Comparison of ENCODE assay signal across 8 cellular contexts in genomic region chr14:24431569-24432258, GRCh38. TPM values are rescaled to one million over a fixed set of nuclear protein-coding genes. Genes with fewer than 3 reads are reported as not detected.
A peak's percentile ranks its signal among the peaks of the same experiment; 100 is the strongest.
DNase-seq lines count a peak whose midpoint lies in the region; ATAC-seq and TF ChIP-seq lines count a peak whose summit lies in the region.

No MANE protein-coding gene starts in this region.

- H4K20me1 ChIP-seq in BLaER1 treated with 17β-estradiol and CSF1 and Interleukin-3, amounts not matched to agents 10 nM and 100 nM = peaks cover 4 to 42% (median 21%) of the 10 kb centered on the region in 11 experiments; a peak in 15 of 22 replicates

- H3K27ac ChIP-seq in BLaER1 treated with 17β-estradiol and CSF1 and Interleukin-3, amounts not matched to agents 10 nM and 100 nM = peak overlapping the region in 10 of 11 experiments; percentile 96 to 99 (median 98); a peak in 20 of 22 replicates
- H3K27ac ChIP-seq in cingulate gyrus (ENCODE audit: low read depth, low read length) = peak overlapping the region; percentile 91

- ATAC-seq in HG03439 (IDR thresholded peaks at IDR 0.05; ENCODE audit: unreplicated experiment) = peak; percentile 49
- ATAC-seq in left lobe of liver = peak; percentile 65

- H3K4me2 ChIP-seq in BLaER1 treated with 17β-estradiol and CSF1 and Interleukin-3, amounts not matched to agents 10 nM and 100 nM = peak overlapping the region; percentile 88 to 99 (median 98)

- no peaks in the 10 kb centered on the region for H3K9me3 ChIP-seq in BLaER1 treated with 17β-estradiol and CSF1 and Interleukin-3, amounts not matched to agents 10 nM and 100 nM (replicated peaks in 1 of 11)

- DNase-seq in NCI-H510A treated with DMSO at 0.1 percent for 48 hours (lab: John Stamatoyannopoulos, UW) (peak; percentile 89), left lobe of liver (ENCODE audit: low spot score) (peak; percentile 88)
- DNase-seq in activated CD4-positive, alpha-beta T cell treated with anti-CD3 and anti-CD28 coated beads for 4 hours = peak; percentile 91 to 93
- DNase-seq in stimulated activated CD4-positive, alpha-beta T cell treated with anti-CD3 and anti-CD28 coated beads, Interleukin-2, amount 100 ng/mL, for 48 hours = peak; percentile 94 to 95

- no peaks in the 10 kb centered on the region for H3K27me3 ChIP-seq in BLaER1 treated with 17β-estradiol and CSF1 and Interleukin-3, amounts not matched to agents 10 nM and 100 nM

- H3K4me1 ChIP-seq in BLaER1 treated with 17β-estradiol and CSF1 and Interleukin-3, amounts not matched to agents 10 nM and 100 nM = peaks cover 68 to 93% (median 88%) of the 10 kb centered on the region in 10 experiments

- H3K36me3 ChIP-seq in BLaER1 treated with 17β-estradiol and CSF1 and Interleukin-3, amounts not matched to agents 10 nM and 100 nM = peaks cover 22 to 44% (median 34%) of the 10 kb centered on the region in 11 experiments

- H3K9ac ChIP-seq in BLaER1 treated with 17β-estradiol and CSF1 and Interleukin-3, amounts not matched to agents 10 nM and 100 nM = peak overlapping the region; percentile 94 to 99 (median 97); a peak in 21 of 22 replicates

- peak; percentile 20 for TF ChIP-seq POLR2A in GM19099 (IDR thresholded peaks at IDR 0.05; ENCODE audit: extremely low read depth, insufficient read length, low read depth)

- peak overlapping the region; percentile 78 to 91 (median 84) for H3K4me3 ChIP-seq in BLaER1 treated with 17β-estradiol and CSF1 and Interleukin-3, amounts not matched to agents 10 nM and 100 nM

RNA-seq across cellular contexts. Expression of gene KHNYN, which starts 2.0 kb away (rescaled TPM):
- total RNA-seq in left lobe of liver = 29.3 TPM

RNA-seq across cellular contexts. Expression of gene CBLN3, which starts 2.2 kb away (rescaled TPM):
- 1.4 TPM for total RNA-seq in left lobe of liver

RNA-seq across cellular contexts. Expression of gene SDR39U1, which starts 10.9 kb away (rescaled TPM):
- total RNA-seq in left lobe of liver = 32.4 TPM

RNA-seq across cellular contexts. Expression of gene NYNRIN, which starts 32.9 kb away (rescaled TPM):
- total RNA-seq in left lobe of liver = 2.3 TPM

Comparison
In these comparisons a context has a peak if more than half of its experiments do, and no peak if none do; other contexts are left out.
1. Peak in every context shown above with its lines: DNase-seq, ATAC-seq, H3K4me3 ChIP-seq and H3K27ac ChIP-seq.